9 cellular contexts compared by ENCODE assay signal in genomic region chr5:154196955-154197652, GRCh38. TPM values are rescaled to one million over a fixed set of nuclear protein-coding genes. Genes with fewer than 3 reads are reported as not detected.
DNase-seq lines count a peak whose midpoint lies in the region; ATAC-seq and TF ChIP-seq lines count a peak whose summit lies in the region.
"Had no signal": no experiment of that assay in that cellular context is flagged by ENCODE, and none has a peak within 500 bp of the region (broad histone marks: within the 10 kb centered on the region; RNA-seq: fewer than 3 reads in every experiment).

No MANE protein-coding gene starts in this region.

- DNase-seq in DMS79 treated with DMSO at 0.1 percent for 48 hours (lab: John Stamatoyannopoulos, UW), result peak; percentile 52
- no peak for DNase-seq in DMS79 (lab: John Stamatoyannopoulos, UW)
- DNase-seq in HT1080 (ENCODE audit: low read depth), result peak; percentile 39
- peak; percentile 60 for DNase-seq in inferior parietal cortex (ENCODE audit: extremely low spot score)
- DNase-seq in esophagus muscularis mucosa (ENCODE audit: extremely low spot score), result no peak
- no peak for DNase-seq in stimulated activated naive CD4-positive, alpha-beta T cell treated with Interleukin-2 at 50 U/mL for 16 hours (lab: John Stamatoyannopoulos, UW)

- H3K4me1 ChIP-seq in esophagus muscularis mucosa, result peaks cover 30 to 72% (median 63%) of the 10 kb centered on the region in 4 donors

- no peak overlapping the region for H3K27ac ChIP-seq in esophagus muscularis mucosa (replicated peaks in 1 of 4)

- TF ChIP-seq POLR2A in esophagus muscularis mucosa (IDR thresholded peaks at IDR 0.05; ENCODE audit: low read depth), result no peak

- no peaks in the 10 kb centered on the region for H3K9me3 ChIP-seq in esophagus muscularis mucosa

- peaks cover 0 to 13% (median 8%) of the 10 kb centered on the region in 4 donors for H3K36me3 ChIP-seq in esophagus muscularis mucosa

- H3K27me3 Mint-ChIP-seq in activated T-helper 17 cell treated with anti-CD3 and anti-CD28 coated beads, Interleukin-2, amount 50 U/mL, for 72 hours, result no peaks in the 10 kb centered on the region

- H3K27me3 ChIP-seq in esophagus muscularis mucosa, result no peaks in the 10 kb centered on the region

- H3K4me3 ChIP-seq in esophagus muscularis mucosa, result no peak overlapping the region
- H3K4me3 ChIP-seq: skin epidermis had no signal

- H3K27ac Mint-ChIP-seq in activated T-helper 17 cell treated with anti-CD3 and anti-CD28 coated beads, Interleukin-2, amount 50 U/mL, for 72 hours, result peak overlapping the region; percentile 82

- TF ChIP-seq EP300 in esophagus muscularis mucosa (IDR thresholded peaks at IDR 0.05), result no peak

- no peak for TF ChIP-seq CTCF in esophagus muscularis mucosa (IDR thresholded peaks at IDR 0.05)

- H3K4me3 Mint-ChIP-seq in activated T-helper 17 cell treated with anti-CD3 and anti-CD28 coated beads, Interleukin-2, amount 50 U/mL, for 72 hours, result peak overlapping the region; percentile 59

- 44% methylated on average over 8 of the region's 8 CpGs for WGBS in esophagus muscularis mucosa

- H3K9me3 Mint-ChIP-seq in activated T-helper 17 cell treated with anti-CD3 and anti-CD28 coated beads, Interleukin-2, amount 50 U/mL, for 72 hours, result no peaks in the 10 kb centered on the region

- intact Hi-C loops in esophagus muscularis mucosa (cut with DNase I), result no loop called here

- H3K4me1 Mint-ChIP-seq in activated T-helper 17 cell treated with anti-CD3 and anti-CD28 coated beads, Interleukin-2, amount 50 U/mL, for 72 hours, result peaks cover 47% of the 10 kb centered on the region

- H3K36me3 Mint-ChIP-seq in activated T-helper 17 cell treated with anti-CD3 and anti-CD28 coated beads, Interleukin-2, amount 50 U/mL, for 72 hours (ENCODE audit: low read depth), result peaks cover 77% of the 10 kb centered on the region

- ATAC-seq in activated T-helper 17 cell treated with anti-CD3 and anti-CD28 coated beads, Interleukin-2, amount 50 U/mL, for 72 hours (replicated peaks), result no peak
- no peak for ATAC-seq in HG02759 (IDR thresholded peaks at IDR 0.05; ENCODE audit: unreplicated experiment)

RNA-seq across cellular contexts. Expression of gene GALNT10, which starts 6.6 kb away (rescaled TPM):
- 51.5 and 58.2 TPM in 2 replicates for total RNA-seq in HT1080 (2014; rRNA removed; shearing (Covaris generic))
- polyA plus RNA-seq in HT1080 (2015; cell fraction: cytosol; rRNA removed), result 29.3 and 32.6 TPM in 2 replicates
- polyA plus RNA-seq in HT1080 (2015; cell fraction: nucleus; rRNA removed), result 27.1 and 33.5 TPM in 2 replicates
- total RNA-seq in activated T-helper 17 cell treated with anti-CD3 and anti-CD28 coated beads, Interleukin-2, amount 50 U/mL, for 72 hours, result 10 to 100 TPM; 21.5 to 45.3 TPM
- 10 to 100 TPM; 21.4 to 49.8 (median 44.7) TPM for total RNA-seq in esophagus muscularis mucosa

Comparison
In these comparisons a context has a peak if more than half of its experiments do, and no peak if none do; other contexts are left out.
1. DNase-seq: peak in DMS79 treated with DMSO at 0.1 percent for 48 hours (single experiment), HT1080 (single experiment) and inferior parietal cortex (single experiment); none in DMS79 (single experiment), esophagus muscularis mucosa (single experiment) and stimulated activated naive CD4-positive, alpha-beta T cell treated with Interleukin-2 at 50 U/mL for 16 hours (single experiment).